ENCODE assay signal across 25 cellular contexts in genomic region chr1:177230228-177231016, GRCh38. TPM values are rescaled to one million over a fixed set of nuclear protein-coding genes. Genes with fewer than 3 reads are reported as not detected.
"Had no signal": no experiment of that assay in that cellular context is flagged by ENCODE, and none has a peak within 500 bp of the region (broad histone marks: within the 10 kb centered on the region; RNA-seq: fewer than 3 reads in every experiment).

No MANE protein-coding gene starts in this region.

- H3K36me3 ChIP-seq: esophagus squamous epithelium, gastroesophageal sphincter, neutrophil, suprapubic skin, thyroid gland, upper lobe of left lung, uterus had no signal

- H3K27ac Mint-ChIP-seq: dendritic cell treated with granulocyte-macrophage colony-stimulating factor and Interleukin-4, amounts not matched to agents 40 ng/mL and 50 ng/mL, for 4 days; effector memory CD8-positive, alpha-beta T cell; naive thymus-derived CD4-positive, alpha-beta T cell; nephron progenitor cell had no signal

- DNase-seq: effector memory CD8-positive, alpha-beta T cell; esophagus squamous epithelium; foreskin fibroblast; glutamatergic neuron; left colon; mammary epithelial cell; naive thymus-derived CD4-positive, alpha-beta T cell; nephron progenitor cell; small intestine; stimulated activated CD4-positive, alpha-beta T cell treated with anti-CD3 and anti-CD28 coated beads, Interleukin-12 subunit alpha, Interleukin-12 subunit beta, amount 100 ng/mL, for 4 hours; stimulated activated naive CD4-positive, alpha-beta T cell; thyroid gland; uterus had no signal

- H2AFZ ChIP-seq: hepatocyte had no signal

- H3K79me2 ChIP-seq: hepatocyte had no signal

- ATAC-seq: effector memory CD8-positive, alpha-beta T cell; gastroesophageal sphincter; left colon; naive thymus-derived CD4-positive, alpha-beta T cell had no signal

- H3K36me3 Mint-ChIP-seq: naive thymus-derived CD4-positive, alpha-beta T cell had no signal

- H3K4me2 ChIP-seq: hepatocyte had no signal

- H3K27ac ChIP-seq: esophagus squamous epithelium, gastroesophageal sphincter, hepatocyte, neutrophil, suprapubic skin, thyroid gland, upper lobe of left lung, uterus had no signal

- H3K4me1 ChIP-seq: esophagus squamous epithelium, gastroesophageal sphincter, suprapubic skin, upper lobe of left lung, uterus had no signal

- H3K9me3 Mint-ChIP-seq: dendritic cell treated with granulocyte-macrophage colony-stimulating factor and Interleukin-4, amounts not matched to agents 40 ng/mL and 50 ng/mL, for 4 days; nephron progenitor cell had no signal

- H3K4me3 ChIP-seq: esophagus squamous epithelium, gastroesophageal sphincter, hepatocyte, suprapubic skin, thyroid gland, upper lobe of left lung, uterus had no signal

- H3K4me3 Mint-ChIP-seq: dendritic cell treated with granulocyte-macrophage colony-stimulating factor and Interleukin-4, amounts not matched to agents 40 ng/mL and 50 ng/mL, for 4 days; effector memory CD8-positive, alpha-beta T cell; naive thymus-derived CD4-positive, alpha-beta T cell; nephron progenitor cell had no signal

- H3K4me1 Mint-ChIP-seq: naive thymus-derived CD4-positive, alpha-beta T cell had no signal

- H3K27me3 Mint-ChIP-seq: dendritic cell treated with granulocyte-macrophage colony-stimulating factor and Interleukin-4, amounts not matched to agents 40 ng/mL and 50 ng/mL, for 4 days; effector memory CD8-positive, alpha-beta T cell; naive thymus-derived CD4-positive, alpha-beta T cell had no signal

- H3K27me3 ChIP-seq: gastroesophageal sphincter, hepatocyte, neutrophil, suprapubic skin, thyroid gland, upper lobe of left lung, uterus had no signal

- H3K9me3 ChIP-seq: esophagus squamous epithelium, gastroesophageal sphincter, neutrophil, suprapubic skin, thyroid gland, upper lobe of left lung, uterus had no signal

RNA-seq across cellular contexts. Expression of gene BRINP2, which starts 59.7 kb away (rescaled TPM):
- total RNA-seq: epithelial cell of proximal tubule; esophagus squamous epithelium; kidney epithelial cell; mammary epithelial cell; mesenteric fat pad; mononuclear cell; naive thymus-derived CD4-positive, alpha-beta T cell; osteoblast; pulmonary artery endothelial cell; thyroid gland had no signal
- polyA plus RNA-seq: hepatocyte; naive thymus-derived CD4-positive, alpha-beta T cell had no signal
